Comparison of ENCODE assay signal across 8 cellular contexts in genomic region chr5:109455598-109456096, GRCh38. TPM values are rescaled to one million over a fixed set of nuclear protein-coding genes. Genes with fewer than 3 reads are reported as not detected.
DNase-seq lines count a peak whose midpoint lies in the region; ATAC-seq, FAIRE-seq and TF ChIP-seq lines count a peak whose summit lies in the region.

No MANE protein-coding gene starts in this region.

- H3K36me3 ChIP-seq in astrocyte (ENCODE audit: insufficient read depth, low read length) = no peaks in the 10 kb centered on the region
- no peaks in the 10 kb centered on the region for H3K36me3 ChIP-seq in transverse colon

- no peaks in the 10 kb centered on the region for H4K20me1 ChIP-seq in astrocyte (ENCODE audit: insufficient read depth, low read length)

- TF ChIP-seq CTCF in astrocyte (IDR thresholded peaks at IDR 0.05; ENCODE audit: insufficient read depth, low read depth, low read length) = no peak
- TF ChIP-seq CTCF in transverse colon (IDR thresholded peaks at IDR 0.05) = no peak

- peaks cover 4% of the 10 kb centered on the region for H3K9me3 Mint-ChIP-seq in astrocyte (ENCODE audit: unreplicated experiment)

- H3K27me3 Mint-ChIP-seq in astrocyte (ENCODE audit: low read depth, unreplicated experiment) = peaks cover 2% of the 10 kb centered on the region

- H3K79me2 ChIP-seq in astrocyte (ENCODE audit: insufficient read depth, low read length) = no peaks in the 10 kb centered on the region

- peaks cover 23% of the 10 kb centered on the region for H3K4me1 Mint-ChIP-seq in astrocyte (ENCODE audit: low read depth, unreplicated experiment)

- H3K9me3 ChIP-seq in astrocyte (ENCODE audit: insufficient read depth, low read depth, low read length) = no peaks in the 10 kb centered on the region
- no peaks in the 10 kb centered on the region for H3K9me3 ChIP-seq in transverse colon

- peak overlapping the region; percentile 94 for H3K27ac ChIP-seq in astrocyte (ENCODE audit: low read depth, low read length)
- peak overlapping the region; percentile 23 to 51 (median 42) for H3K27ac ChIP-seq in transverse colon

- H3K4me1 ChIP-seq in astrocyte (ENCODE audit: insufficient read depth, low read length) (peaks cover 20% of the 10 kb centered on the region), transverse colon (peaks cover 8 to 23% (median 10%) of the 10 kb centered on the region in 4 donors)

- in situ Hi-C loops in transverse colon (cut with MboI; ENCODE audit: low pct_ligation_motif_present in 1 of 4, low pct_unique_long_range_greater_than_20kb in 1 of 4, low sequenced_read_pairs in 3 of 4) = loop anchor here in 2 of 4 donors (25.0 kb wide), 2 partner anchors 543 to 768 kb away; no protein-coding TSS in a partner anchor

- intact Hi-C loops in left colon (cut with DNase I, micrococcal nuclease) = no loop called here
- intact Hi-C loops in transverse colon (cut with DNase I; ENCODE audit: low total_unique reads) = no loop called here

- H2AFZ ChIP-seq in astrocyte (ENCODE audit: low read depth, low read length) = no peak overlapping the region

- H3K4me2 ChIP-seq in astrocyte (ENCODE audit: low read length) = peak overlapping the region; percentile 76

- peak overlapping the region; percentile 75 for H3K9ac ChIP-seq in astrocyte (ENCODE audit: low read length)

- ATAC-seq in GM21576 (IDR thresholded peaks at IDR 0.05; ENCODE audit: unreplicated experiment) (peak; percentile 100), left colon (peak; percentile 77)

- peak overlapping the region; percentile 91 for H3K27ac Mint-ChIP-seq in astrocyte (ENCODE audit: unreplicated experiment)

- peak overlapping the region; percentile 31 for H3K4me3 Mint-ChIP-seq in astrocyte (ENCODE audit: unreplicated experiment)

- H3K27me3 ChIP-seq in astrocyte (ENCODE audit: insufficient read depth, low read length) (no peaks in the 10 kb centered on the region), transverse colon (no peaks in the 10 kb centered on the region)

- H3K4me3 ChIP-seq in astrocyte (ENCODE audit: insufficient read depth, low read depth, low read length) (peak overlapping the region; percentile 27), transverse colon (no peak overlapping the region)

- no peak for TF ChIP-seq EP300 in transverse colon (IDR thresholded peaks at IDR 0.05; ENCODE audit: low read depth)

- no peak for TF ChIP-seq POLR2A in GM12892 (IDR thresholded peaks at IDR 0.05; ENCODE audit: low read depth, low read length)
- TF ChIP-seq POLR2A in transverse colon (IDR thresholded peaks at IDR 0.05) = no peak

- FAIRE-seq in GM12892 (lab: Jason Lieb, UNC) (peak; percentile 73), astrocyte (lab: Jason Lieb, UNC) (peak; percentile 97)

- WGBS in transverse colon (ENCODE audit: low coverage in 1 of 2), 2 donors = 19 to 36% methylated on average over 3 of the region's 3 CpGs

- DNase-seq in GM12892 (ENCODE audit: insufficient read length) = peak; percentile 26
- DNase-seq in HT1080 (ENCODE audit: low read depth) = peak; percentile 100
- DNase-seq in astrocyte (ENCODE audit: low read depth) = peak; percentile 100
- no peak for DNase-seq in left colon
- DNase-seq in transverse colon = peak; percentile 11
- DNase-seq in NCI-H2171 treated with DMSO at 0.1 percent for 48 hours (lab: John Stamatoyannopoulos, UW) = no peak
- DNase-seq in NCI-H128 (lab: John Stamatoyannopoulos, UW; ENCODE audit: unreplicated experiment) = no peak

- H3K36me3 Mint-ChIP-seq in astrocyte (ENCODE audit: low read depth, unreplicated experiment) = no peaks in the 10 kb centered on the region

RNA-seq across cellular contexts. Expression of gene PJA2, which starts 45.9 kb away (rescaled TPM):
- polyA plus RNA-seq in GM12892 (2012; ENCODE audit: missing spikeins) = 52.4 TPM
- 21.7 and 26.2 TPM in 2 replicates for total RNA-seq in HT1080 (2014; rRNA removed; shearing (Covaris generic))
- polyA plus RNA-seq in HT1080 (2015; cell fraction: cytosol; rRNA removed) = 42.8 and 58.1 TPM in 2 replicates
- polyA plus RNA-seq in HT1080 (2015; cell fraction: nucleus; rRNA removed) = 87.6 and 92.3 TPM in 2 replicates
- total RNA-seq in astrocyte (107 and 108 TPM in 2 replicates), left colon (10 to 100 TPM; 68.6 to 93.5 TPM), transverse colon (10 to 100 TPM; 62.5 to 93.8 (median 78.2) TPM)

Comparison
In these comparisons a context has a peak if more than half of its experiments do, and no peak if none do; other contexts are left out.
1. DNase-seq: peak in GM12892 (single experiment), HT1080 (single experiment), astrocyte (single experiment) and transverse colon (single experiment); none in left colon (0 of 2), NCI-H2171 treated with DMSO at 0.1 percent for 48 hours (single experiment) and NCI-H128 (single experiment).